22 cellular contexts compared by ENCODE assay signal in the genomic region with DNA sequence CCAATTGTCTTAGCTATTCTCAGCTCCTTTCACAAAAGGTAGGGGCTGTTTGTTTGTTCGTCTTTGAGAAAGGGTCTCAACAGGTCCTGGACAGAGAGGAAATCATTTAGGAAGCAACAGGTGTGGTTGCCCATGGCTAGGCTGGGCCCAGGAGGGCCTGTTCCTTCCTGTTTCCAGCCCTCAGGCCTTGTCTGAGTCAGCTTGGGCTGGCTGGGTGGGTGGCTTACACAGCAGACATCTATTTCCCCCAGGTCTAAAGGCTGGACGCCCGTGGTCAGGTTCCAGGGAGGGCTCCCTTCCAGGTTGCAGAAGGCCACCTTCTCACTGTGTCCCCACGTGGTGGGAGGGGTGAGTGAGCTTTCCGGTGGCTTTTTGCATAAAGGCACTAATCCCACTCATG.
"Had no signal": no experiment of that assay in that cellular context is flagged by ENCODE, and none has a peak within 500 bp of the region (broad histone marks: within the 10 kb centered on the region; RNA-seq: fewer than 3 reads in every experiment).

No MANE protein-coding gene starts in this region.

- FAIRE-seq: astrocyte, pancreas had no signal

- H3K4me1 ChIP-seq: gastrocnemius medialis, psoas muscle, right atrium auricular region, thyroid gland had no signal

- H3K27ac ChIP-seq: coronary artery, gastrocnemius medialis, pancreas, psoas muscle, right atrium auricular region, thyroid gland had no signal

- H3K4me3 ChIP-seq: coronary artery, gastrocnemius medialis, pancreas, psoas muscle, right atrium auricular region, thyroid gland had no signal

- ATAC-seq: activated CD8-positive, alpha-beta T cell treated with anti-CD3 and anti-CD28 coated beads, Interleukin-2, amount 10 ng/mL, durations not matched to agents 7 days and 5 days; activated T-cell treated with anti-CD3 and anti-CD28 coated beads, Interleukin-2, amount 50 U/mL, for 4 hours; gastrocnemius medialis; left cardiac atrium; pancreas; psoas muscle; stimulated activated naive CD8-positive, alpha-beta T cell treated with anti-CD3 and anti-CD28 coated beads, Interleukin-15, Interleukin-2, amounts not matched to agents 100 U/mL and 50 U/mL, for 24 hours had no signal

- H3K27me3 ChIP-seq: gastrocnemius medialis, pancreas, right atrium auricular region, thyroid gland had no signal

- H3K9me3 ChIP-seq: gastrocnemius medialis, pancreas, psoas muscle, thyroid gland had no signal

- H3K36me3 ChIP-seq: gastrocnemius medialis, pancreas, right atrium auricular region, thyroid gland had no signal

- DNase-seq: activated CD4-positive, alpha-beta T cell treated with anti-CD3 and anti-CD28 coated beads for 1 hour; activated CD4-positive, alpha-beta T cell treated with anti-CD3 and anti-CD28 coated beads, Interleukin-2, amount 50 U/mL, for 1 hour; activated CD8-positive, alpha-beta T cell treated with anti-CD3 and anti-CD28 coated beads, Interleukin-2, amount 10 ng/mL, durations not matched to agents 7 days and 5 days; activated naive CD4-positive, alpha-beta T cell; activated naive CD8-positive, alpha-beta T cell treated with anti-CD3 and anti-CD28 coated beads for 36 hours; activated T-cell treated with anti-CD3 and anti-CD28 coated beads, Interleukin-2, amount 50 U/mL, for 4 hours; endodermal cell; gastrocnemius medialis; hippocampal formation; left cardiac atrium; nephron progenitor cell; pancreas; psoas muscle; stimulated activated CD4-positive, alpha-beta T cell treated with anti-CD3 and anti-CD28 coated beads, Interleukin-12 subunit alpha, Interleukin-12 subunit beta, amount 100 ng/mL, for 4 hours; stimulated activated CD4-positive, alpha-beta T cell treated with anti-CD3 and anti-CD28 coated beads, Interleukin-4, amount 100 ng/mL, for 4 hours; stimulated activated naive CD8-positive, alpha-beta T cell treated with anti-CD3 and anti-CD28 coated beads, Interleukin-15, Interleukin-2, amounts not matched to agents 100 U/mL and 50 U/mL, for 24 hours; substantia nigra; T-helper 1 cell; thyroid gland had no signal
